In the genomic region with DNA sequence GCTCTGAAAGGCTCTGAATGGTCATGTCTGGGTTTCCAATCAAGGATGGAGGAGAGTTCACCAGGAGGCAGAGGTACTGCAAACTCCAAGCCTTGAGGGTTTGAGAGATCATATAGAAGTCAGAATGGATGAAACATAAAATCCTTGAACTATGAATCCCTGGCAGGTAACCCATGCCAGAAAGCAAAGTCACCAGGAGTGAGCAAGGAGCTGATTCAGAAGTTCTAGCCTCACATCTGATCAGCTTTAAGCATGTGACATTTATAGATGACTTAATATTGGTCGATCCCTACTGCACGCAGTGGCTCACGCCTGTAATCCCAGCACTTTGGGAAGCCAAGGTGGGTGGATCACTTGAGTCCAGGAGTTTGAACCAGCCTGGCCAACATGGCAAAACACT, we compare ENCODE assay signal across 24 cellular contexts.
DNase-seq lines count a peak whose midpoint lies in the region; ATAC-seq and TF ChIP-seq lines count a peak whose summit lies in the region.
"Had no signal": no experiment of that assay in that cellular context is flagged by ENCODE, and none has a peak within 500 bp of the region (broad histone marks: within the 10 kb centered on the region; RNA-seq: fewer than 3 reads in every experiment).

No MANE protein-coding gene starts in this region.

- H3K9me3 ChIP-seq in Panc1 (ENCODE audit: control insufficient read depth, insufficient read depth, low read depth, low read length) (peaks cover 5% of the 10 kb centered on the region; the same call in 1 of the 2 replicates), right cardiac atrium (ENCODE audit: control insufficient read depth, low read length) (no peaks in the 10 kb centered on the region)
- H3K9me3 ChIP-seq: BE2C had no signal

- no peak for TF ChIP-seq CTCF in Panc1 (IDR thresholded peaks at IDR 0.05)
- TF ChIP-seq CTCF in chondrocyte (IDR thresholded peaks at IDR 0.05), result no peak
- no peak for TF ChIP-seq CTCF in foreskin keratinocyte (conservative IDR thresholded peaks at IDR 0.05)
- TF ChIP-seq CTCF in omental fat pad (IDR thresholded peaks at IDR 0.05), result no peak

- CTCF ChIA-PET in Panc1 (lab: Charles Lee), result no interaction called here

- H3K4me1 ChIP-seq in Panc1 (ENCODE audit: control insufficient read depth, insufficient read depth, low read length) (peaks cover 20% of the 10 kb centered on the region; the same call in 1 of the 2 replicates), foreskin keratinocyte (peaks cover 12% of the 10 kb centered on the region), right cardiac atrium (ENCODE audit: control insufficient read depth, insufficient read depth, low read length) (no peaks in the 10 kb centered on the region)

- H3K4me3 Mint-ChIP-seq in chondrocyte (ENCODE audit: unreplicated experiment), result no peak overlapping the region
- H3K4me3 Mint-ChIP-seq: CD14-positive monocyte; CD4-positive, alpha-beta memory T cell; CD4-positive, CD25-positive, alpha-beta regulatory T cell; CD8-positive, alpha-beta memory T cell had no signal

- no peaks in the 10 kb centered on the region for H3K27me3 ChIP-seq in Panc1 (ENCODE audit: control insufficient read depth, insufficient read depth, low read length)
- H3K27me3 ChIP-seq in foreskin keratinocyte, result no peaks in the 10 kb centered on the region
- no peaks in the 10 kb centered on the region for H3K27me3 ChIP-seq in right cardiac atrium (ENCODE audit: control insufficient read depth, insufficient read depth)
- H3K27me3 ChIP-seq: BE2C, BLaER1 had no signal

- peak overlapping the region; percentile 76 for H3K27ac ChIP-seq in Panc1 (ENCODE audit: low read length)
- H3K27ac ChIP-seq in foreskin keratinocyte, result no peak overlapping the region
- no peak overlapping the region for H3K27ac ChIP-seq in right cardiac atrium (ENCODE audit: low read length)
- H3K27ac ChIP-seq: BLaER1 had no signal

- no peaks in the 10 kb centered on the region for H3K27me3 Mint-ChIP-seq in chondrocyte (ENCODE audit: low read depth)

- peaks cover 4% of the 10 kb centered on the region for H3K36me3 Mint-ChIP-seq in chondrocyte (ENCODE audit: low read depth)
- H3K36me3 Mint-ChIP-seq: CD4-positive, CD25-positive, alpha-beta regulatory T cell had no signal

- no peak overlapping the region for H3K27ac Mint-ChIP-seq in chondrocyte (ENCODE audit: unreplicated experiment)
- H3K27ac Mint-ChIP-seq: CD4-positive, alpha-beta memory T cell; CD8-positive, alpha-beta memory T cell had no signal

- H3K4me1 Mint-ChIP-seq in chondrocyte (ENCODE audit: low read depth), result peaks cover 18% of the 10 kb centered on the region
- H3K4me1 Mint-ChIP-seq: CD8-positive, alpha-beta memory T cell had no signal

- WGBS in right cardiac atrium, result over 99% methylated on average over 3 of the region's 3 CpGs

- in situ Hi-C loops in Panc1 (cut with HindIII; ENCODE audit: low pct_unique_long_range_greater_than_20kb, low sequenced_read_pairs), result no loop called here

- POLR2A ChIA-PET in Panc1 (lab: Charles Lee), result no interaction called here

- H3K9me3 Mint-ChIP-seq in chondrocyte (ENCODE audit: low read depth), result peaks cover 3% of the 10 kb centered on the region

- no TSS peak for BruUV-seq in Panc1 (replicated peaks; lab: Mats Ljungman, UMichigan)

- no peak for DNase-seq in Panc1 (ENCODE audit: low read depth, low spot score)
- DNase-seq in chondrocyte (ENCODE audit: low spot score), result peak; percentile 4
- DNase-seq in foreskin keratinocyte, result peak in 1 of 2 donors; percentile 65
- no peak for DNase-seq in right cardiac atrium
- DNase-seq in NCI-H510A treated with DMSO at 0.1 percent for 48 hours (lab: John Stamatoyannopoulos, UW), result no peak
- DNase-seq in 8988T, result no peak
- DNase-seq in omental fat pad (ENCODE audit: low spot score), result no peak
- DNase-seq: ACHN; BE2C; C1 segment of cervical spinal cord; CD4-positive, alpha-beta memory T cell; CD4-positive, CD25-positive, alpha-beta regulatory T cell; CD8-positive, alpha-beta memory T cell; COR-L47; DMS 273 treated with DMSO at 0.1 percent for 48 hours; DMS153; DMS53; DMS79; DND-41; EL; GDM1 had no signal

- H3K4me3 ChIP-seq in Panc1 (ENCODE audit: low read depth in 2 of 2, low read length in 2 of 2) (no peak overlapping the region), right cardiac atrium (ENCODE audit: low read length) (no peak overlapping the region)
- H3K4me3 ChIP-seq: BLaER1, GM12878 had no signal

- no peak for ATAC-seq in Panc1
- ATAC-seq in foreskin keratinocyte, result peak; percentile 33
- ATAC-seq in right cardiac atrium, result no peak
- ATAC-seq in omental fat pad (ENCODE audit: low FRiP score), result no peak
- ATAC-seq: GM12878 had no signal

- H3K36me3 ChIP-seq in Panc1 (ENCODE audit: control insufficient read depth, insufficient read depth, low read length), result no peaks in the 10 kb centered on the region
- H3K36me3 ChIP-seq: BE2C, BLaER1 had no signal

- intact Hi-C loops in Panc1 (cut with micrococcal nuclease; ENCODE audit: unreplicated experiment), result no loop called here
- intact Hi-C loops in right cardiac atrium (cut with DNase I), result no loop called here
